ENCODE assay signal across 8 cellular contexts in the genomic region with DNA sequence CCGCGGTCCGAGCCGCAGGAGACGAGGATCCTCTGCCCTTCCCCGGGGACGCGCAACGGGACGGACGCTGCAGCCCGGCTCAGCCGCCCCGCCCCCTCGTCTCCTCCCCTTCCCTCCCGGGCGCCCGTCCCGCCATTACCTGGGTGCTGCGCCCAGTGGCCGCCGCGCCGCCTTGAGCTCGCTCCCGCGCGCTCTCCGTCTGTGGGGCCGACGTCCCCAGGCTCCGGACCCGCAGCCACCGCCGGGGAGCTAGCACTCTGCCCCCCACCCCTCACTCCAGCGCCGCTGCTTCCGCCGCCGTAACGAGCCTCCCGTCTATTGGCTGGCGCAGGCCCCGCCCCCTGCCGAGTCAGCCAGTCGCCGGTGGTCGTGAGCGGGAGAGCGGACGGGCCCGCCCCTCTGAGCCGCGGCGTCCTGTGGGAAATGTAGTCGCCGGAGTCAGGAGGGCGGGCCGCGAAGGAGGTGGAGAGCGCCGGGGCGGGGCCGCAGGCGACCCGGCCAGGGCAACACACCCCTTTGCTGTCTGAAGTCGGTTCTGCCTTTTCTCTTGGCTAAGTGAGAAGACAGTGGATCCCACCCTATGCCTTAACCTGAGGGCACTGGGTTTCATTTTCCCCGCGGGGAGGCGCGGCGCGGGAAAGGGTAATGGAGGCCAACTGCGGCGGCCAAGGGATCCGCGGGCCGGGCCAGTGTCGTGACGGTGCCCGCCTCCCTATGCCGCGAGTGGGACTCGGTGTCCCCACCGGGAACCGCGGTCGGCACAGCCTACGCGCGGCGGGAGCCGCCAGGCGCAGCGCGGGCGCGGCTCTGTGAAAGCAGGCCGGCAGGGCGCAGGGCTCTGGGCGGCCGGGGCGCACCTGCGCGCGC. TPM values are rescaled to one million over a fixed set of nuclear protein-coding genes. Genes with fewer than 3 reads are reported as not detected.
DNase-seq lines count a peak whose midpoint lies in the region; ATAC-seq and TF ChIP-seq lines count a peak whose summit lies in the region.

A gene (minus strand): TSS at position 259 of the 867 bp plus-strand sequence. CDS start 1,767 bp downstream, outside the sequence.

- peaks cover 0 to 4% (median 4%) of the 10 kb centered on the region in 3 donors for H3K27me3 Mint-ChIP-seq in CD14-positive monocyte (ENCODE audit: low read depth in 3 of 3)
- H3K27me3 Mint-ChIP-seq in activated CD4-positive, alpha-beta T cell treated with anti-CD3 and anti-CD28 coated beads, Interleukin-2, amount 10 ng/mL, durations not matched to agents 24 days and 14 days, result peaks cover 15% of the 10 kb centered on the region

- intact Hi-C loops in CD14-positive monocyte (cut with micrococcal nuclease), result loop anchor here (2.0 to 10.0 kb wide), 5 partner anchors 63 to 506 kb away; a partner anchor contains a TSS
- intact Hi-C loops in activated CD4-positive, alpha-beta T cell treated with anti-CD3 and anti-CD28 coated beads, Interleukin-2, amount 10 ng/mL, durations not matched to agents 24 days and 14 days (cut with micrococcal nuclease), result loop anchor here (1.0 to 10.0 kb wide), 8 partner anchors 63 to 1371 kb away; a partner anchor contains a TSS
- intact Hi-C loops in left colon (cut with DNase I, micrococcal nuclease), result no loop called here

- TF ChIP-seq CTCF in CD14-positive monocyte (IDR thresholded peaks at IDR 0.05), result no peak
- no peak for TF ChIP-seq CTCF in coronary artery (IDR thresholded peaks at IDR 0.05)

- peak within 1 kb of the TSS; percentile 93 to 95 for H3K4me3 Mint-ChIP-seq in CD14-positive monocyte
- H3K4me3 Mint-ChIP-seq in activated CD4-positive, alpha-beta T cell treated with anti-CD3 and anti-CD28 coated beads, Interleukin-2, amount 10 ng/mL, durations not matched to agents 24 days and 14 days, result peak within 1 kb of the TSS; percentile 89

- H3K27ac ChIP-seq in coronary artery, result peak within 1 kb of the TSS; percentile 97

- H3K9me3 Mint-ChIP-seq in CD14-positive monocyte, result peaks cover 7 to 16% (median 15%) of the 10 kb centered on the region in 7 donors
- peaks cover 5% of the 10 kb centered on the region for H3K9me3 Mint-ChIP-seq in activated CD4-positive, alpha-beta T cell treated with anti-CD3 and anti-CD28 coated beads, Interleukin-2, amount 10 ng/mL, durations not matched to agents 24 days and 14 days

- DNase-seq in CD14-positive monocyte (ENCODE audit: low spot score), result peak; percentile 95
- peak; percentile 94 for DNase-seq in NCI-H69 (lab: John Stamatoyannopoulos, UW)
- DNase-seq in activated CD4-positive, alpha-beta T cell treated with anti-CD3 and anti-CD28 coated beads, Interleukin-2, amount 10 ng/mL, durations not matched to agents 24 days and 14 days, result peak; percentile 99
- peak; percentile 98 for DNase-seq in coronary artery (ENCODE audit: low spot score)
- peak; percentile 99 for DNase-seq in left colon
- peak; percentile 95 to 97 for DNase-seq in stimulated activated CD4-positive, alpha-beta T cell treated with anti-CD3 and anti-CD28 coated beads, Interleukin-1b, Interleukin-23, amount 100 ng/mL, for 4 hours (ENCODE audit: low read depth in 2 of 2)

- H3K4me3 ChIP-seq in coronary artery, result peak within 1 kb of the TSS; percentile 81

- peak within 1 kb of the TSS; percentile 78 to 93 (median 89) for H3K27ac Mint-ChIP-seq in CD14-positive monocyte
- H3K27ac Mint-ChIP-seq in activated CD4-positive, alpha-beta T cell treated with anti-CD3 and anti-CD28 coated beads, Interleukin-2, amount 10 ng/mL, durations not matched to agents 24 days and 14 days, result peak within 1 kb of the TSS; percentile 92

- H3K36me3 Mint-ChIP-seq in CD14-positive monocyte, result peaks cover 2 to 10% of the 10 kb centered on the region in 2 donors
- H3K36me3 Mint-ChIP-seq in activated CD4-positive, alpha-beta T cell treated with anti-CD3 and anti-CD28 coated beads, Interleukin-2, amount 10 ng/mL, durations not matched to agents 24 days and 14 days (ENCODE audit: low read depth), result peaks cover 4% of the 10 kb centered on the region

- ATAC-seq in GM19372 (IDR thresholded peaks at IDR 0.05; ENCODE audit: low read depth, unreplicated experiment) (peak; percentile 76), HG03521 (IDR thresholded peaks at IDR 0.05; ENCODE audit: unreplicated experiment) (peak; percentile 78), left colon (peak; percentile 85)

- peaks cover 22% of the 10 kb centered on the region for H3K4me1 Mint-ChIP-seq in CD14-positive monocyte
- H3K4me1 Mint-ChIP-seq in activated CD4-positive, alpha-beta T cell treated with anti-CD3 and anti-CD28 coated beads, Interleukin-2, amount 10 ng/mL, durations not matched to agents 24 days and 14 days, result peaks cover 17% of the 10 kb centered on the region

RNA-seq across cellular contexts. Expression of the gene that starts here (rescaled TPM):
- polyA plus RNA-seq in CD14-positive monocyte, result 1 to 10 TPM; 2.8 to 6.4 TPM
- total RNA-seq in activated CD4-positive, alpha-beta T cell treated with anti-CD3 and anti-CD28 coated beads, Interleukin-2, amount 10 ng/mL, durations not matched to agents 24 days and 14 days, result 29.8 and 32.0 TPM in 2 replicates
- total RNA-seq in left colon, result 10 to 100 TPM; 26.2 to 30.3 TPM

Comparison
In these comparisons a context has a peak if more than half of its experiments do, and no peak if none do; other contexts are left out.
1. Peak in every context shown above with its lines: DNase-seq, ATAC-seq, H3K4me3 ChIP-seq and H3K27ac ChIP-seq.
2. intact Hi-C loops: an anchor here in CD14-positive monocyte (2.0 to 10.0 kb wide) and activated CD4-positive, alpha-beta T cell treated with anti-CD3 and anti-CD28 coated beads, Interleukin-2, amount 10 ng/mL, durations not matched to agents 24 days and 14 days (1.0 to 10.0 kb wide); none called in left colon.